Comparison of ENCODE assay signal across 10 cellular contexts in the genomic region with DNA sequence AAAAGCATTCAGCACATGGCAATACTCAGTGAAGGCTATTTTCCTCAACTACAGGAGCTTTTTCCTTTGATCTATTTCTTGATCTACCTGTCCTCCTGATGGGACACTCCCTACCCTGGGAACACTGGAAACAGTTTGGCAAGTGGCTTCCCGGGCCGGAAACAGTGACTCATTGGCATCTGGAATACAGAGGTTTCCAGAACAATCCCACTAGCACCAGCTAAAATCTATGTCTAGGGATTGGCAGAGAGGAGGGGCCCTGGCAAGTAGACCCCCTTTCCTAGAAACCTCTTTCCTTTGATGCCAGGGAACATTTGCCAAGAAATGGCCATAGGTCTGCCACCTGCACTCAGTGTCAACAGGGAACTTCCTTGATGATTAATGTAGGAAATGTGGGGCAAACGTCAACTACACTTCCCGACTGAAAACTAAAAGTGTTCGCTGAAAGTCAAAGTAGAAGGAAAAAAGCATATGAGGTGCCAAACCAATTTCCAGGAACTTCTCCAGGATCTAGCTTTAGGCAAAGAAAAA. TPM values are rescaled to one million over a fixed set of nuclear protein-coding genes. Genes with fewer than 3 reads are reported as not detected.
DNase-seq lines count a peak whose midpoint lies in the region; ATAC-seq and TF ChIP-seq lines count a peak whose summit lies in the region.
"Had no signal": no experiment of that assay in that cellular context is flagged by ENCODE, and none has a peak within 500 bp of the region (broad histone marks: within the 10 kb centered on the region; RNA-seq: fewer than 3 reads in every experiment).

No MANE protein-coding gene starts in this region.

- no peak for TF ChIP-seq RAD21 in SK-N-SH (IDR thresholded peaks at IDR 0.05; ENCODE audit: low read length)

- in situ Hi-C loops in brain microvascular endothelial cell (cut with HindIII; ENCODE audit: low pct_ligation_motif_present, low sequenced_read_pairs), result no loop called here

- H3K9me3 ChIP-seq in SK-N-SH (no peaks in the 10 kb centered on the region), lung (ENCODE audit: control insufficient read depth in 2 of 2, insufficient read depth in 1 of 2, low read length in 1 of 2) (no peaks in the 10 kb centered on the region), upper lobe of right lung (no peaks in the 10 kb centered on the region)

- H3K27me3 ChIP-seq in SK-N-SH (ENCODE audit: insufficient read depth) (no peaks in the 10 kb centered on the region), brain microvascular endothelial cell (replicated peaks) (no peaks in the 10 kb centered on the region), lung (ENCODE audit: control insufficient read depth, insufficient read depth) (no peaks in the 10 kb centered on the region), upper lobe of right lung (no peaks in the 10 kb centered on the region)

- TF ChIP-seq CTCF in SK-N-SH (IDR thresholded peaks at IDR 0.05) (no peak), brain microvascular endothelial cell (IDR thresholded peaks at IDR 0.05; ENCODE audit: low read depth, low read length, missing control alignments) (no peak), lung (IDR thresholded peaks at IDR 0.05; ENCODE audit: control extremely low read depth, extremely low read depth) (no peak), upper lobe of right lung (IDR thresholded peaks at IDR 0.05) (no peak)

- H3K36me3 ChIP-seq in SK-N-SH (replicated peaks in 1 of 2; ENCODE audit: control insufficient read depth in 1 of 2, insufficient read depth in 2 of 2, low read length in 1 of 2) (no peaks in the 10 kb centered on the region), brain microvascular endothelial cell (replicated peaks) (no peaks in the 10 kb centered on the region), lung (ENCODE audit: control insufficient read depth in 2 of 2, insufficient read depth in 2 of 2, low read length in 2 of 2) (no peaks in the 10 kb centered on the region), upper lobe of right lung (no peaks in the 10 kb centered on the region)

- TF ChIP-seq EP300 in SK-N-SH (IDR thresholded peaks at IDR 0.05; ENCODE audit: borderline replicate concordance in 1 of 2, low read depth in 1 of 2, low read length in 1 of 2), result no peak

- DNase-seq in SK-N-SH (no peak), brain microvascular endothelial cell (peak; percentile 24), lung (ENCODE audit: low spot score) (peak; percentile 52), upper lobe of right lung (no peak), NCI-H446 treated with DMSO at 0.1 percent for 48 hours (lab: John Stamatoyannopoulos, UW) (no peak)
- DNase-seq: effector memory CD4-positive, alpha-beta T cell had no signal

- H3K9me2 ChIP-seq in SK-N-SH, result no peaks in the 10 kb centered on the region

- no peaks in the 10 kb centered on the region for H4K20me1 ChIP-seq in SK-N-SH (ENCODE audit: insufficient read depth)

- 45% methylated on average over 5 of the region's 5 CpGs for WGBS in SK-N-SH (ENCODE audit: low lambda C conversion rate)
- 18 to 24% methylated on average over 5 of the region's 5 CpGs for WGBS in lung, 2 donors

- peak overlapping the region; percentile 91 for H3K4me2 ChIP-seq in SK-N-SH

- peaks cover 23 to 28% of the 10 kb centered on the region in 2 experiments for H3K4me1 ChIP-seq in SK-N-SH (ENCODE audit: control insufficient read depth in 1 of 2, insufficient read depth in 2 of 2, low read depth in 1 of 2, low read length in 1 of 2)
- H3K4me1 ChIP-seq in lung (ENCODE audit: control insufficient read depth in 2 of 2, insufficient read depth in 2 of 2, low read length in 2 of 2), result peaks cover 0 to 4% of the 10 kb centered on the region in 2 donors
- H3K4me1 ChIP-seq in upper lobe of right lung, result peaks cover 21% of the 10 kb centered on the region

- no peak overlapping the region for H2AFZ ChIP-seq in SK-N-SH (ENCODE audit: low read depth)

- no peak for ATAC-seq in SK-N-SH treated with all-trans-retinoic acid at 6 μM for 48 hours
- ATAC-seq in lung (ENCODE audit: insufficient read depth, low FRiP score), result no peak
- ATAC-seq in upper lobe of right lung, result no peak
- ATAC-seq in GM21447 (IDR thresholded peaks at IDR 0.05; ENCODE audit: unreplicated experiment), result no peak
- ATAC-seq in HG02763 (IDR thresholded peaks at IDR 0.05; ENCODE audit: unreplicated experiment), result no peak
- ATAC-seq: HepG2 had no signal

- peaks cover 4% of the 10 kb centered on the region for H3F3A ChIP-seq in SK-N-SH (replicated peaks; ENCODE audit: insufficient read depth)

- CTCF ChIA-PET in SK-N-SH (lab: Yijun Ruan, JAX), result interaction anchor here (0.8 to 1.4 kb wide), 2 partner anchors 8 to 147 kb away, joined by 3 to 4 read pairs; no protein-coding TSS in a partner anchor

- H3K79me2 ChIP-seq in SK-N-SH (ENCODE audit: insufficient read depth), result peaks cover 30% of the 10 kb centered on the region; the same call in 1 of the 2 replicates

- intact Hi-C loops in upper lobe of right lung (cut with DNase I), result no loop called here

- H3K27ac ChIP-seq in SK-N-SH (ENCODE audit: low read depth in 2 of 2, low read length in 1 of 2) (peak overlapping the region in 1 of 2 experiments; percentile 31; a peak in 1 of 4 replicates), brain microvascular endothelial cell (peak overlapping the region; percentile 5), lung (ENCODE audit: low read depth in 1 of 2, low read length in 1 of 2) (peak overlapping the region; percentile 63 to 81), upper lobe of right lung (peak overlapping the region; percentile 67)

- H3K4me3 ChIP-seq in SK-N-SH (ENCODE audit: low read depth in 2 of 2, low read length in 1 of 2), result peak overlapping the region; percentile 46 to 85; a peak in 3 of 4 replicates
- H3K4me3 ChIP-seq in brain microvascular endothelial cell (ENCODE audit: low read depth, low read length), result peak overlapping the region; percentile 80
- peak overlapping the region; percentile 3 for H3K4me3 ChIP-seq in lung
- peak overlapping the region; percentile 50 for H3K4me3 ChIP-seq in upper lobe of right lung

- peak overlapping the region; percentile 68; the same call in 1 of the 2 replicates for H3K9ac ChIP-seq in SK-N-SH

- POLR2A ChIA-PET in SK-N-SH (lab: Yijun Ruan, JAX), result no interaction called here

TF ChIP-seq in SK-N-SH, 30 proteins besides CTCF, POLR2A, EP300 and RAD21:
- TF ChIP-seq, protein P1, sequence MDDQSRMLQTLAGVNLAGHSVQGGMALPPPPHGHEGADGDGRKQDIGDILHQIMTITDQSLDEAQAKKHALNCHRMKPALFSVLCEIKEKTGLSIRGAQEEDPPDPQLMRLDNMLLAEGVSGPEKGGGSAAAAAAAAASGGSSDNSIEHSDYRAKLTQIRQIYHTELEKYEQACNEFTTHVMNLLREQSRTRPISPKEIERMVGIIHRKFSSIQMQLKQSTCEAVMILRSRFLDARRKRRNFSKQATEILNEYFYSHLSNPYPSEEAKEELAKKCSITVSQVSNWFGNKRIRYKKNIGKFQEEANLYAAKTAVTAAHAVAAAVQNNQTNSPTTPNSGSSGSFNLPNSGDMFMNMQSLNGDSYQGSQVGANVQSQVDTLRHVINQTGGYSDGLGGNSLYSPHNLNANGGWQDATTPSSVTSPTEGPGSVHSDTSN (IDR thresholded peaks at IDR 0.05), result 0 out of 2 replicates have a peak, but pooled peaks have one; percentile 6
- TF ChIP-seq CHD2 (IDR thresholded peaks at IDR 0.05; ENCODE audit: low read length, partially characterized antibody) (no peak), TCF12 (IDR thresholded peaks at IDR 0.05) (0 out of 2 replicates have a peak, but pooled peaks have one; percentile 13)

TF ChIP-seq in SK-N-SH treated with all-trans-retinoic acid at 6 μM for 48 hours, 23 proteins besides CTCF, POLR2A, EP300 and RAD21 (continues in another document):
- TF ChIP-seq ZC3H10 (CRISPR knock-in tag; IDR thresholded peaks at IDR 0.05) (no peak), PPARA (CRISPR knock-in tag; IDR thresholded peaks at IDR 0.05; ENCODE audit: borderline replicate concordance) (no peak), ZNF70 (CRISPR knock-in tag; IDR thresholded peaks at IDR 0.05) (no peak), OSR1 (CRISPR knock-in tag; IDR thresholded peaks at IDR 0.05) (no peak), GLIS3 (CRISPR knock-in tag; IDR thresholded peaks at IDR 0.05) (no peak), ZFP30 (CRISPR knock-in tag; IDR thresholded peaks at IDR 0.05) (no peak), ZNF8 (CRISPR knock-in tag; IDR thresholded peaks at IDR 0.05) (no peak), SNAI2 (CRISPR knock-in tag; IDR thresholded peaks at IDR 0.05) (no peak), TOX (CRISPR knock-in tag; IDR thresholded peaks at IDR 0.05; ENCODE audit: borderline replicate concordance) (no peak), TCF4 (CRISPR knock-in tag; IDR thresholded peaks at IDR 0.05; ENCODE audit: borderline replicate concordance) (no peak), RARB (CRISPR knock-in tag; IDR thresholded peaks at IDR 0.05) (no peak)
- TF ChIP-seq, protein P2, sequence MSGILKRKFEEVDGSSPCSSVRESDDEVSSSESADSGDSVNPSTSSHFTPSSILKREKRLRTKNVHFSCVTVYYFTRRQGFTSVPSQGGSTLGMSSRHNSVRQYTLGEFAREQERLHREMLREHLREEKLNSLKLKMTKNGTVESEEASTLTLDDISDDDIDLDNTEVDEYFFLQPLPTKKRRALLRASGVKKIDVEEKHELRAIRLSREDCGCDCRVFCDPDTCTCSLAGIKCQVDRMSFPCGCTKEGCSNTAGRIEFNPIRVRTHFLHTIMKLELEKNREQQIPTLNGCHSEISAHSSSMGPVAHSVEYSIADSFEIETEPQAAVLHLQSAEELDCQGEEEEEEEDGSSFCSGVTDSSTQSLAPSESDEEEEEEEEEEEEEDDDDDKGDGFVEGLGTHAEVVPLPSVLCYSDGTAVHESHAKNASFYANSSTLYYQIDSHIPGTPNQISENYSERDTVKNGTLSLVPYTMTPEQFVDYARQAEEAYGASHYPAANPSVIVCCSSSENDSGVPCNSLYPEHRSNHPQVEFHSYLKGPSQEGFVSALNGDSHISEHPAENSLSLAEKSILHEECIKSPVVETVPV (CRISPR knock-in tag; IDR thresholded peaks at IDR 0.05), result no peak

RNA-seq across cellular contexts. Expression of a gene that starts 30.4 kb away (rescaled TPM):
- 0.46 and 1.7 TPM in 2 replicates for polyA plus RNA-seq in SK-N-SH (2012; rRNA removed)
- 0.13 and 0.21 TPM in 2 replicates for polyA plus RNA-seq in SK-N-SH (2012; cell fraction: cytosol; rRNA removed)
- 5.7 and 7.0 TPM in 2 replicates for polyA plus RNA-seq in SK-N-SH (2012; cell fraction: nucleus; rRNA removed)
- 1 to 10 TPM in 1 of 2 donors, under 1 TPM in 1; 1.00 to 2.4 TPM for total RNA-seq in lung
- polyA plus RNA-seq in lung, result 1 to 10 TPM; 1.3 to 1.4 TPM
- 1.4 TPM for total RNA-seq in upper lobe of right lung

RNA-seq across cellular contexts. Expression of a gene that starts 34.2 kb away (rescaled TPM):
- polyA plus RNA-seq in SK-N-SH (2012; rRNA removed) (24.8 and 30.7 TPM in 2 replicates), lung (10 to 100 TPM; 10.2 to 17.8 TPM)
- polyA plus RNA-seq in SK-N-SH (2012; cell fraction: cytosol; rRNA removed), result 25.8 and 31.1 TPM in 2 replicates
- polyA plus RNA-seq in SK-N-SH (2012; cell fraction: nucleus; rRNA removed), result 40.4 and 47.3 TPM in 2 replicates
- total RNA-seq in lung (10 to 100 TPM; 24.2 to 32.1 TPM), upper lobe of right lung (20.1 TPM)

RNA-seq across cellular contexts. Expression of a gene that starts 49.6 kb away (rescaled TPM):
- polyA plus RNA-seq in SK-N-SH (2012; rRNA removed) (16.5 and 17.1 TPM in 2 replicates), lung (1 to 10 TPM; 3.8 TPM)
- polyA plus RNA-seq in SK-N-SH (2012; cell fraction: cytosol; rRNA removed), result 18.3 and 18.7 TPM in 2 replicates
- polyA plus RNA-seq in SK-N-SH (2012; cell fraction: nucleus; rRNA removed), result 17.8 and 18.3 TPM in 2 replicates
- total RNA-seq in lung (10 to 100 TPM; 10.9 to 25.8 TPM), upper lobe of right lung (11.6 TPM)

Comparison
In these comparisons a context has a peak if more than half of its experiments do, and no peak if none do; other contexts are left out.
1. DNase-seq: peak in brain microvascular endothelial cell (single experiment) and lung (single experiment); none in SK-N-SH (single experiment), upper lobe of right lung (single experiment) and NCI-H446 treated with DMSO at 0.1 percent for 48 hours (single experiment).
2. H3K4me3 ChIP-seq: peak in every context shown above with its lines; median percentile 80 in brain microvascular endothelial cell; 66 in SK-N-SH; 50 in upper lobe of right lung; 3 in lung.